In the genomic region with DNA sequence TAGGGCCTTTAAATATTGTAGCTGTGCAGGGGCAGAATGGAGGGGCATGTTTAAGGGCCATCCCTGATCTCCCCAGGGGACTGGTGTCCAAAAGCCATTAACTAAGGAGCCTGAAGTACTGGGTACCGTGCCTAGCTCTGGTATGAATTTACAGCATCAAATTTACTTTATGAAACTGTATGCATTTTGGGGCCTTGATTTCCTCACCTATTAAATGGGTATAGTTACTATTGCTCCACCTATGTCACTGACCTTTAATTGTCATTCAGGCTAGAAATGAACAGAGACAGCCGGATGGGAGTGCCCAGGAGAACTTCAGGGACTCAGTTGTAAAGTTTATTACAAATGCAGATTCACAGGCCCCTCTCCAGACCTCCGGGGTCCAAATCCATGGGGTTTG, we compare ENCODE assay signal across 1 cellular context.
A peak's percentile ranks its signal among the peaks of the same experiment; 100 is the strongest.
TF ChIP-seq lines count a peak whose summit lies in the region.

No MANE protein-coding gene starts in this region.

TF ChIP-seq in H1, 55 proteins besides CTCF, POLR2A, EP300 and RAD21:
- TF ChIP-seq NRF1 (IDR thresholded peaks at IDR 0.05; ENCODE audit: low read depth, low read length), result no peak
- TF ChIP-seq KDM1A (IDR thresholded peaks at IDR 0.05; ENCODE audit: borderline replicate concordance, low read length), result peak; percentile 74
TF ChIP-seq in H1: peak in this region for 1.
